Comparison of ENCODE assay signal across 10 cellular contexts in genomic region chr2:70043252-70043875, GRCh38.
DNase-seq lines count a peak whose midpoint lies in the region; ATAC-seq, FAIRE-seq and TF ChIP-seq lines count a peak whose summit lies in the region.
"Had no signal": no experiment of that assay in that cellular context is flagged by ENCODE, and none has a peak within 500 bp of the region (broad histone marks: within the 10 kb centered on the region; RNA-seq: fewer than 3 reads in every experiment).

No MANE protein-coding gene starts in this region.

- H3K4me3 ChIP-seq in GM12865 (ENCODE audit: low read depth, low read length), result no peak overlapping the region
- H3K4me3 ChIP-seq in neutrophil (ENCODE audit: low read depth in 1 of 2, low read length in 1 of 2), result peak overlapping the region; percentile 22 to 23

- H3K27me3 ChIP-seq in neutrophil, result no peaks in the 10 kb centered on the region

- peaks cover 6% of the 10 kb centered on the region for H3K36me3 Mint-ChIP-seq in activated naive CD8-positive, alpha-beta T cell treated with anti-CD3 and anti-CD28 coated beads, Interleukin-2, amount 50 U/mL, for 24 hours (ENCODE audit: low read depth)

- H3K27ac Mint-ChIP-seq in activated naive CD8-positive, alpha-beta T cell treated with anti-CD3 and anti-CD28 coated beads, Interleukin-2, amount 50 U/mL, for 24 hours, result peak overlapping the region; percentile 72

- H3K4me3 Mint-ChIP-seq in activated naive CD8-positive, alpha-beta T cell treated with anti-CD3 and anti-CD28 coated beads, Interleukin-2, amount 50 U/mL, for 24 hours, result no peak overlapping the region

- no peaks in the 10 kb centered on the region for H3K27me3 Mint-ChIP-seq in activated naive CD8-positive, alpha-beta T cell treated with anti-CD3 and anti-CD28 coated beads, Interleukin-2, amount 50 U/mL, for 24 hours

- peaks cover 99 to 100% of the 10 kb centered on the region in 2 experiments for H3K4me1 ChIP-seq in neutrophil (ENCODE audit: control insufficient read depth in 1 of 2, insufficient read depth in 1 of 2, low read depth in 1 of 2, low read length in 1 of 2)

- FAIRE-seq in GM19239 (lab: Jason Lieb, UNC), result no peak

- TF ChIP-seq CTCF in GM12865 (IDR thresholded peaks at IDR 0.05; ENCODE audit: insufficient read depth, low read depth, low read length, missing control alignments) (no peak), neutrophil (IDR thresholded peaks at IDR 0.05) (peak; percentile 74)

- peaks cover 27% of the 10 kb centered on the region for H3K4me1 Mint-ChIP-seq in activated naive CD8-positive, alpha-beta T cell treated with anti-CD3 and anti-CD28 coated beads, Interleukin-2, amount 50 U/mL, for 24 hours

- DNase-seq in GM12865 (ENCODE audit: low read depth) (peak; percentile 12), NOMO-1 treated with DMSO at 0.1 percent for 48 hours (lab: John Stamatoyannopoulos, UW; ENCODE audit: unreplicated experiment) (peak; percentile 77), globus pallidus (ENCODE audit: low spot score) (no peak), GM19239 (ENCODE audit: insufficient read length, low spot score) (no peak), midbrain (lab: John Stamatoyannopoulos, UW) (no peak)
- DNase-seq in activated naive CD8-positive, alpha-beta T cell treated with anti-CD3 and anti-CD28 coated beads, Interleukin-2, amount 50 U/mL, for 24 hours, result peak; percentile 22
- DNase-seq: DMS79, glutamatergic neuron, NCI-H187 treated with DMSO at 0.1 percent for 48 hours had no signal

- peak; percentile 59 for ATAC-seq in activated naive CD8-positive, alpha-beta T cell treated with anti-CD3 and anti-CD28 coated beads, Interleukin-2, amount 50 U/mL, for 24 hours

- H3K9me3 Mint-ChIP-seq in activated naive CD8-positive, alpha-beta T cell treated with anti-CD3 and anti-CD28 coated beads, Interleukin-2, amount 50 U/mL, for 24 hours, result no peaks in the 10 kb centered on the region

- no peaks in the 10 kb centered on the region for H3K9me3 ChIP-seq in neutrophil

- H3K27ac ChIP-seq in neutrophil, result peak overlapping the region; percentile 99

- no peaks in the 10 kb centered on the region for H3K36me3 ChIP-seq in neutrophil

Comparison
In these comparisons a context has a peak if more than half of its experiments do, and no peak if none do; other contexts are left out.
1. DNase-seq: peak in GM12865 (single experiment), NOMO-1 treated with DMSO at 0.1 percent for 48 hours (single experiment) and activated naive CD8-positive, alpha-beta T cell treated with anti-CD3 and anti-CD28 coated beads, Interleukin-2, amount 50 U/mL, for 24 hours (single experiment); none in globus pallidus (single experiment), GM19239 (single experiment) and midbrain (single experiment).